ENCODE assay signal across 1 cellular context in genomic region chr6:2952557-2953095, GRCh38.
TF ChIP-seq lines count a peak whose summit lies in the region.

No MANE protein-coding gene starts in this region.

TF ChIP-seq in HepG2, 621 proteins besides CTCF, POLR2A, EP300 and RAD21 (continued from another document and continues in another):
- no peak for TF ChIP-seq AKNA (CRISPR knock-in tag; IDR thresholded peaks at IDR 0.05; ENCODE audit: borderline replicate concordance)
- no peak for TF ChIP-seq CREBL2 (CRISPR knock-in tag; IDR thresholded peaks at IDR 0.05; ENCODE audit: borderline replicate concordance)
- TF ChIP-seq REL (CRISPR knock-in tag; conservative IDR thresholded peaks at IDR 0.05) = no peak
- TF ChIP-seq GATAD1 (CRISPR knock-in tag; IDR thresholded peaks at IDR 0.05) = peak; percentile 63; the same call in 1 of the 2 replicates
- TF ChIP-seq NR0B2 (CRISPR knock-in tag; IDR thresholded peaks at IDR 0.05) = peak; percentile 74; the same call in 1 of the 2 replicates
- TF ChIP-seq ZNF44 (CRISPR knock-in tag; IDR thresholded peaks at IDR 0.05) = 0 out of 2 replicates have a peak, but pooled peaks have one; percentile 51
- TF ChIP-seq RFX1 (IDR thresholded peaks at IDR 0.05) = no peak
- TF ChIP-seq PITX1 (CRISPR knock-in tag; IDR thresholded peaks at IDR 0.05) = peak; percentile 60; the same call in 1 of the 2 replicates
- no peak for TF ChIP-seq TCF7L2 (IDR thresholded peaks at IDR 0.05; ENCODE audit: low read depth, low read length)
- TF ChIP-seq ZNF543 (CRISPR knock-in tag; IDR thresholded peaks at IDR 0.05) = peak; percentile 75; the same call in 1 of the 2 replicates
- peak; percentile 74; the same call in 1 of the 2 replicates for TF ChIP-seq TBX2 (CRISPR knock-in tag; IDR thresholded peaks at IDR 0.05; ENCODE audit: borderline replicate concordance)
- TF ChIP-seq ZMYM2 (CRISPR knock-in tag; IDR thresholded peaks at IDR 0.05) = no peak
- TF ChIP-seq RFXANK (CRISPR knock-in tag; IDR thresholded peaks at IDR 0.05) = no peak
- peak; percentile 89 for TF ChIP-seq MTA1 (CRISPR knock-in tag; IDR thresholded peaks at IDR 0.05; ENCODE audit: borderline replicate concordance)
- 0 out of 2 replicates have a peak, but pooled peaks have one; percentile 19 for TF ChIP-seq CHD2 (IDR thresholded peaks at IDR 0.05; ENCODE audit: low read depth, low read length)
- TF ChIP-seq ZNF703 (CRISPR knock-in tag; IDR thresholded peaks at IDR 0.05; ENCODE audit: borderline replicate concordance) = no peak
- peak; percentile 67; the same call in 1 of the 2 replicates for TF ChIP-seq ZBTB7A (CRISPR knock-in tag; IDR thresholded peaks at IDR 0.05)
- TF ChIP-seq ZNF496 (CRISPR knock-in tag; IDR thresholded peaks at IDR 0.05; ENCODE audit: insufficient replicate concordance) = no peak
- no peak for TF ChIP-seq FOXP1 (IDR thresholded peaks at IDR 0.05)
- TF ChIP-seq FOXP1 (CRISPR knock-in tag; IDR thresholded peaks at IDR 0.05) = no peak
- TF ChIP-seq NR2F1 (CRISPR knock-in tag; IDR thresholded peaks at IDR 0.05) = no peak; a peak in 1 of 4 replicates
- no peak for TF ChIP-seq ZNF280D (CRISPR knock-in tag; IDR thresholded peaks at IDR 0.05)
- TF ChIP-seq ZNF879 (CRISPR knock-in tag; IDR thresholded peaks at IDR 0.05) = no peak
- no peak for TF ChIP-seq ZSCAN20 (CRISPR knock-in tag; IDR thresholded peaks at IDR 0.05; ENCODE audit: borderline replicate concordance)
- no peak for TF ChIP-seq TMF1 (CRISPR knock-in tag; IDR thresholded peaks at IDR 0.05; ENCODE audit: low read depth)
- no peak for TF ChIP-seq ZNF10 (CRISPR knock-in tag; IDR thresholded peaks at IDR 0.05; ENCODE audit: borderline replicate concordance, low read depth)
- TF ChIP-seq ZNF740 (CRISPR knock-in tag; IDR thresholded peaks at IDR 0.05) = 0 out of 2 replicates have a peak, but pooled peaks have one; percentile 29
- TF ChIP-seq SRSF9 (IDR thresholded peaks at IDR 0.05; ENCODE audit: borderline replicate concordance, insufficient read depth, low read depth, low read length, poor library complexity, severe bottlenecking) = no peak
- TF ChIP-seq ZNF232 (CRISPR knock-in tag; IDR thresholded peaks at IDR 0.05; ENCODE audit: borderline replicate concordance) = peak; percentile 53; the same call in 1 of the 2 replicates
- peak; percentile 73; the same call in 1 of the 2 replicates for TF ChIP-seq KLF6 (CRISPR knock-in tag; IDR thresholded peaks at IDR 0.05)
- TF ChIP-seq SALL1 (CRISPR knock-in tag; IDR thresholded peaks at IDR 0.05) = peak; percentile 87
- no peak for TF ChIP-seq POLR2AphosphoS2 (IDR thresholded peaks at IDR 0.05; ENCODE audit: low read depth, low read length)
- no peak for TF ChIP-seq DNMT3B (CRISPR knock-in tag; conservative IDR thresholded peaks at IDR 0.05)
- no peak; the same call in 1 of the 2 replicates for TF ChIP-seq ZNF878 (CRISPR knock-in tag; IDR thresholded peaks at IDR 0.05)
- no peak for TF ChIP-seq NFE2L2 (IDR thresholded peaks at IDR 0.05; ENCODE audit: low read length)
- TF ChIP-seq HDAC1 (CRISPR knock-in tag; IDR thresholded peaks at IDR 0.05) = peak; percentile 71; the same call in 1 of the 2 replicates
- TF ChIP-seq ZFP91 (CRISPR knock-in tag; IDR thresholded peaks at IDR 0.05; ENCODE audit: borderline replicate concordance) = peak; percentile 95
- peak; percentile 54; the same call in 1 of the 2 replicates for TF ChIP-seq KMT2A (CRISPR knock-in tag; IDR thresholded peaks at IDR 0.05)
- no peak for TF ChIP-seq ZNF790 (CRISPR knock-in tag; IDR thresholded peaks at IDR 0.05; ENCODE audit: borderline replicate concordance)
- TF ChIP-seq USF2 (IDR thresholded peaks at IDR 0.05; ENCODE audit: low read depth, low read length) = no peak
- no peak; the same call in 1 of the 2 replicates for TF ChIP-seq USF2 (CRISPR knock-in tag; IDR thresholded peaks at IDR 0.05; ENCODE audit: borderline replicate concordance)
- TF ChIP-seq GABPA (IDR thresholded peaks at IDR 0.05; ENCODE audit: low read depth, low read length) = no peak
- peak; percentile 11; the same call in 1 of the 2 replicates for TF ChIP-seq GABPA (CRISPR knock-in tag; IDR thresholded peaks at IDR 0.05; ENCODE audit: low read depth)
- no peak for TF ChIP-seq ZNF569 (CRISPR knock-in tag; IDR thresholded peaks at IDR 0.05; ENCODE audit: borderline replicate concordance)
- no peak for TF ChIP-seq JUND (CRISPR knock-in tag; IDR thresholded peaks at IDR 0.05)
- no peak for TF ChIP-seq ZNF234 (CRISPR knock-in tag; conservative IDR thresholded peaks at IDR 0.05)
- TF ChIP-seq ZNF850 (CRISPR knock-in tag; conservative IDR thresholded peaks at IDR 0.05) = no peak
- no peak for TF ChIP-seq CBX2 (IDR thresholded peaks at IDR 0.05; ENCODE audit: low read depth, low read length)
- TF ChIP-seq CBX2 (CRISPR knock-in tag; IDR thresholded peaks at IDR 0.05; ENCODE audit: low read depth) = no peak
- no peak for TF ChIP-seq NAIF1 (CRISPR knock-in tag; IDR thresholded peaks at IDR 0.05; ENCODE audit: borderline replicate concordance)
- TF ChIP-seq GATA4 (IDR thresholded peaks at IDR 0.05; ENCODE audit: borderline replicate concordance, low read depth) = no peak
- no peak for TF ChIP-seq ZNF17 (CRISPR knock-in tag; IDR thresholded peaks at IDR 0.05)
- peak; percentile 51; the same call in 1 of the 2 replicates for TF ChIP-seq PAXIP1 (CRISPR knock-in tag; conservative IDR thresholded peaks at IDR 0.05)
- peak; percentile 61; the same call in 1 of the 2 replicates for TF ChIP-seq GFI1 (CRISPR knock-in tag; IDR thresholded peaks at IDR 0.05; ENCODE audit: borderline replicate concordance)
- TF ChIP-seq ZNF501 (CRISPR knock-in tag; IDR thresholded peaks at IDR 0.05) = peak; percentile 90
- TF ChIP-seq SMARCE1 (IDR thresholded peaks at IDR 0.05; ENCODE audit: borderline replicate concordance) = no peak
- peak; percentile 82; the same call in 1 of the 2 replicates for TF ChIP-seq KAT7 (CRISPR knock-in tag; IDR thresholded peaks at IDR 0.05; ENCODE audit: borderline replicate concordance)
- no peak for TF ChIP-seq STAT5B (CRISPR knock-in tag; IDR thresholded peaks at IDR 0.05)
